7 cellular contexts compared by ENCODE assay signal in the genomic region with DNA sequence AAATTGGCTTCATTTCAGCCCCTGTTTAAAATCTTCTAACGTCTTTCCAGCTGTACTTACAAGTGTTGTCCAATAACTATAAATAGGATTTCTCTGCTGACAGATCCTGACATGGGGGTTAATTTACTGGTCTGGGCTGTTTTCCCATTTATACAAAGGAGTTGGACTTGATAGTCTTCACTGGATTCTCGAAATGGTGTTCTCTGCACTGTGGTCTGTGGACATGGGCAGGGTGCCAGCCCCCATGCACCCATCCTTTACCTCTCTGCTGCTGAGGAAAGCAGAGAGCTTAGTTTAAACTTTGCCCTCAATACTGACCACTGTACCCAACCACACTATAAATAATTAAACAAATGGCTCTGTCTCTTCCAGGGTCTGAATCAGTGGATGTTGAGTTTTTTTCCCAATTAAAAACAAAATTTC. TPM values are rescaled to one million over a fixed set of nuclear protein-coding genes. Genes with fewer than 3 reads are reported as not detected.
DNase-seq lines count a peak whose midpoint lies in the region; ATAC-seq and TF ChIP-seq lines count a peak whose summit lies in the region.
"Had no signal": no experiment of that assay in that cellular context is flagged by ENCODE, and none has a peak within 500 bp of the region (broad histone marks: within the 10 kb centered on the region; RNA-seq: fewer than 3 reads in every experiment).

No MANE protein-coding gene starts in this region.

- DNase-seq in ovary (peak in 4 of 5 donors; percentile 36 to 61 (median 44)), UCSD-AML1 (lab: John Stamatoyannopoulos, UW; ENCODE audit: unreplicated experiment) (no peak)
- no peak for DNase-seq in activated CD4-positive, alpha-beta T cell treated with anti-CD3 and anti-CD28 coated beads, Interleukin-2, amount 50 U/mL, for 48 hours
- DNase-seq: activated T-cell treated with anti-CD3 and anti-CD28 coated beads, Interleukin-2, amount 50 U/mL, for 4 hours had no signal

- peaks cover under 1% of the 10 kb centered on the region for H3K27me3 Mint-ChIP-seq in brain

- H3K9me3 Mint-ChIP-seq in brain = no peaks in the 10 kb centered on the region
- H3K9me3 Mint-ChIP-seq: activated T-cell treated with anti-CD3 and anti-CD28 coated beads, Interleukin-2, amount 50 U/mL, for 4 hours had no signal

- H3K4me3 Mint-ChIP-seq in brain = peak overlapping the region in 1 of 5 experiments; percentile 6
- H3K4me3 Mint-ChIP-seq: activated T-cell treated with anti-CD3 and anti-CD28 coated beads, Interleukin-2, amount 50 U/mL, for 4 hours had no signal

- CTCF ChIA-PET in HEK293 (lab: Yijun Ruan, JAX) = interaction anchor here (1.9 kb wide), 2 partner anchors 38 to 61 kb away, joined by 4 to 8 read pairs; no protein-coding TSS in a partner anchor

- no peaks in the 10 kb centered on the region for H3K36me3 Mint-ChIP-seq in brain

- H3K9me3 ChIP-seq in HEK293 (ENCODE audit: control insufficient read depth, insufficient read depth, low read depth, low read length) (no peaks in the 10 kb centered on the region), ovary (no peaks in the 10 kb centered on the region)

- no peak overlapping the region for H3K4me3 ChIP-seq in HEK293 (ENCODE audit: low read depth, low read length)
- H3K4me3 ChIP-seq in ovary = no peak overlapping the region

- TF ChIP-seq POLR2A in ovary (IDR thresholded peaks at IDR 0.05) = no peak

- H3K27ac ChIP-seq in HEK293 (ENCODE audit: extremely low read depth, low read depth, low read length) = no peak overlapping the region
- no peak overlapping the region for H3K27ac ChIP-seq in ovary

- peaks cover 54% of the 10 kb centered on the region for H3K4me1 Mint-ChIP-seq in brain

- no peak for ATAC-seq in GM21526 (IDR thresholded peaks at IDR 0.05; ENCODE audit: low FRiP score, unreplicated experiment)
- ATAC-seq: activated T-cell treated with anti-CD3 and anti-CD28 coated beads, Interleukin-2, amount 50 U/mL, for 4 hours had no signal

- TF ChIP-seq CTCF in HEK293 (tag by site-specific recombination; IDR thresholded peaks at IDR 0.05) = no peak
- TF ChIP-seq CTCF in brain (conservative IDR thresholded peaks at IDR 0.05) = no peak
- no peak for TF ChIP-seq CTCF in ovary (IDR thresholded peaks at IDR 0.05)

- H3K27me3 ChIP-seq in ovary = no peaks in the 10 kb centered on the region

- peak overlapping the region in 3 of 5 experiments; percentile 44 to 68 (median 65) for H3K27ac Mint-ChIP-seq in brain

- intact Hi-C loops in ovary (cut with DNase I) = loop anchor here in 1 of 4 donors (5.0 kb wide), 1 partner anchor 48 kb away; a partner anchor contains a TSS

- POLR2A ChIA-PET in HEK293 (lab: Yijun Ruan, JAX) = no interaction called here

- TF ChIP-seq EP300 in ovary (IDR thresholded peaks at IDR 0.05) = no peak

- no peaks in the 10 kb centered on the region; the same call in 1 of the 2 replicates for H3K4me1 ChIP-seq in HEK293 (ENCODE audit: control insufficient read depth, insufficient read depth, low read length)
- peaks cover 5% of the 10 kb centered on the region for H3K4me1 ChIP-seq in ovary (ENCODE audit: insufficient read depth)

- no peaks in the 10 kb centered on the region for H3K36me3 ChIP-seq in HEK293 (ENCODE audit: control insufficient read depth in 2 of 2, insufficient read depth in 1 of 2, low read length in 2 of 2)
- no peaks in the 10 kb centered on the region for H3K36me3 ChIP-seq in ovary

- 0 to 3% (median 1%) methylated on average over 2 of the region's 2 CpGs for WGBS in ovary, 3 donors

TF ChIP-seq in HEK293, 187 proteins besides CTCF, POLR2A, EP300 and RAD21:
- TF ChIP-seq, protein P1, sequence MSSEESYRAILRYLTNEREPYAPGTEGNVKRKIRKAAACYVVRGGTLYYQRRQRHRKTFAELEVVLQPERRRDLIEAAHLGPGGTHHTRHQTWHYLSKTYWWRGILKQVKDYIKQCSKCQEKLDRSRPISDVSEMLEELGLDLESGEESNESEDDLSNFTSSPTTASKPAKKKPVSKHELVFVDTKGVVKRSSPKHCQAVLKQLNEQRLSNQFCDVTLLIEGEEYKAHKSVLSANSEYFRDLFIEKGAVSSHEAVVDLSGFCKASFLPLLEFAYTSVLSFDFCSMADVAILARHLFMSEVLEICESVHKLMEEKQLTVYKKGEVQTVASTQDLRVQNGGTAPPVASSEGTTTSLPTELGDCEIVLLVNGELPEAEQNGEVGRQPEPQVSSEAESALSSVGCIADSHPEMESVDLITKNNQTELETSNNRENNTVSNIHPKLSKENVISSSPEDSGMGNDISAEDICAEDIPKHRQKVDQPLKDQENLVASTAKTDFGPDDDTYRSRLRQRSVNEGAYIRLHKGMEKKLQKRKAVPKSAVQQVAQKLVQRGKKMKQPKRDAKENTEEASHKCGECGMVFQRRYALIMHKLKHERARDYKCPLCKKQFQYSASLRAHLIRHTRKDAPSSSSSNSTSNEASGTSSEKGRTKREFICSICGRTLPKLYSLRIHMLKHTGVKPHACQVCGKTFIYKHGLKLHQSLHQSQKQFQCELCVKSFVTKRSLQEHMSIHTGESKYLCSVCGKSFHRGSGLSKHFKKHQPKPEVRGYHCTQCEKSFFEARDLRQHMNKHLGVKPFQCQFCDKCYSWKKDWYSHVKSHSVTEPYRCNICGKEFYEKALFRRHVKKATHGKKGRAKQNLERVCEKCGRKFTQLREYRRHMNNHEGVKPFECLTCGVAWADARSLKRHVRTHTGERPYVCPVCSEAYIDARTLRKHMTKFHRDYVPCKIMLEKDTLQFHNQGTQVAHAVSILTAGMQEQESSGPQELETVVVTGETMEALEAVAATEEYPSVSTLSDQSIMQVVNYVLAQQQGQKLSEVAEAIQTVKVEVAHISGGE (tag by site-specific recombination; conservative IDR thresholded peaks at IDR 0.05; ENCODE audit: low read depth) = no peak
- TF ChIP-seq ZBTB17 (tag by site-specific recombination; IDR thresholded peaks at IDR 0.05) = 0 out of 2 replicates have a peak, but pooled peaks have one; percentile 25

RNA-seq across cellular contexts. Expression of a gene that starts 5.2 kb away (rescaled TPM):
- polyA plus RNA-seq in brain (ENCODE audit: insufficient read depth, low read depth, low replicate concordance) (not detected), ovary (not detected)
- under 1 TPM in 1 of 7 donors, not detected in 6; 0.46 TPM for total RNA-seq in ovary
- total RNA-seq: activated T-cell treated with anti-CD3 and anti-CD28 coated beads, Interleukin-2, amount 50 U/mL, for 4 hours had no signal

RNA-seq across cellular contexts. Expression of a gene that starts 9.6 kb away (rescaled TPM):
- polyA plus RNA-seq in brain (ENCODE audit: insufficient read depth, low read depth, low replicate concordance) (35.3 TPM), ovary (10 to 100 TPM; 14.6 to 47.8 TPM)
- 10 to 100 TPM; 11.5 to 20.9 (median 18.3) TPM for total RNA-seq in ovary

RNA-seq across cellular contexts. Expression of a gene that starts 46.3 kb away (rescaled TPM):
- polyA plus RNA-seq in brain (ENCODE audit: insufficient read depth, low read depth, low replicate concordance) = 32.2 TPM
- total RNA-seq in ovary = 10 to 100 TPM; 24.2 to 39.3 (median 28.5) TPM
- 10 to 100 TPM; 27.6 to 39.4 TPM for polyA plus RNA-seq in ovary

RNA-seq across cellular contexts. Expression of a gene that starts 46.9 kb away (rescaled TPM):
- 42.9 TPM for polyA plus RNA-seq in brain (ENCODE audit: insufficient read depth, low read depth, low replicate concordance)
- 10 to 100 TPM; 14.5 to 29.1 (median 20.8) TPM for total RNA-seq in ovary
- 10 to 100 TPM; 17.1 to 22.3 TPM for polyA plus RNA-seq in ovary

Comparison
In these comparisons a context has a peak if more than half of its experiments do, and no peak if none do; other contexts are left out.
1. DNase-seq: peak in ovary (4 of 5); none in UCSD-AML1 (single experiment) and activated CD4-positive, alpha-beta T cell treated with anti-CD3 and anti-CD28 coated beads, Interleukin-2, amount 50 U/mL, for 48 hours (0 of 2).